26 cellular contexts compared by ENCODE assay signal in genomic region chr2:112463256-112463655, GRCh38.
"Had no signal": no experiment of that assay in that cellular context is flagged by ENCODE, and none has a peak within 500 bp of the region (broad histone marks: within the 10 kb centered on the region; RNA-seq: fewer than 3 reads in every experiment).

No MANE protein-coding gene starts in this region.

- DNase-seq: colonic mucosa; cortex of kidney; dermis blood vessel endothelial cell; dorsolateral prefrontal cortex; effector CD4-positive, alpha-beta T cell; effector CD8-positive, alpha-beta T cell; effector memory CD4-positive, alpha-beta T cell; effector memory CD8-positive, alpha-beta T cell; endodermal cell; erythroblast; esophagus squamous epithelium; foreskin fibroblast; foreskin keratinocyte; foreskin melanocyte; gastrocnemius medialis; glutamatergic neuron; head of caudate nucleus; heart left ventricle; heart right ventricle had no signal

- H3K36me3 ChIP-seq: colonic mucosa, esophagus muscularis mucosa, esophagus squamous epithelium, gastrocnemius medialis, gastroesophageal sphincter, heart left ventricle, heart right ventricle had no signal

- H3K4me1 ChIP-seq: colonic mucosa, esophagus muscularis mucosa, esophagus squamous epithelium, foreskin keratinocyte, gastrocnemius medialis, gastroesophageal sphincter, heart left ventricle, heart right ventricle had no signal

- H3K9me3 ChIP-seq: colonic mucosa, esophagus muscularis mucosa, esophagus squamous epithelium, gastrocnemius medialis had no signal

- H3K4me3 ChIP-seq: colonic mucosa, coronary artery, dorsolateral prefrontal cortex, esophagus muscularis mucosa, esophagus squamous epithelium, gastrocnemius medialis, gastroesophageal sphincter, heart left ventricle, heart right ventricle had no signal

- H3K27ac ChIP-seq: colonic mucosa, coronary artery, dorsolateral prefrontal cortex, epithelial cell of prostate, esophagus muscularis mucosa, esophagus squamous epithelium, foreskin keratinocyte, gastrocnemius medialis, gastroesophageal sphincter, heart left ventricle, heart right ventricle had no signal

- FAIRE-seq: endometrium, endothelial cell of umbilical vein, frontal cortex had no signal
